Comparison of ENCODE assay signal across 26 cellular contexts in genomic region chr6:135996668-135997067, GRCh38.
"Had no signal": no experiment of that assay in that cellular context is flagged by ENCODE, and none has a peak within 500 bp of the region (broad histone marks: within the 10 kb centered on the region; RNA-seq: fewer than 3 reads in every experiment).

No MANE protein-coding gene starts in this region.

- ATAC-seq: activated CD4-positive, CD25-positive, alpha-beta regulatory T cell treated with anti-CD3 and anti-CD28 coated beads, Interleukin-2, amount 50 U/mL, for 24 hours; activated CD8-positive, alpha-beta T cell treated with anti-CD3 and anti-CD28 coated beads for 36 hours; activated T-cell treated with anti-CD3 and anti-CD28 coated beads, Interleukin-2, amount 50 U/mL, for 72 hours; K562; T-helper 17 cell had no signal

- H3K36me3 ChIP-seq: adrenal gland, breast epithelium, Peyer's patch, SJSA1 had no signal

- H3K27ac ChIP-seq: adrenal gland, breast epithelium, Peyer's patch, SJSA1 had no signal

- H3K9me3 ChIP-seq: adrenal gland, Peyer's patch had no signal

- DNase-seq: activated CD4-positive, alpha-beta T cell treated with anti-CD3 and anti-CD28 coated beads for 4 hours; activated CD8-positive, alpha-beta memory T cell treated with anti-CD3 and anti-CD28 coated beads, Interleukin-2, amount 50 U/mL, for 4 hours; activated CD8-positive, alpha-beta T cell treated with anti-CD3 and anti-CD28 coated beads for 36 hours; activated gamma-delta T cell treated with Interleukin-2 at 50 U/mL for 16 hours; activated naive CD4-positive, alpha-beta T cell treated with anti-CD3 and anti-CD28 coated beads, Interleukin-2, amount 10 ng/mL, durations not matched to agents 7 days and 5 days; activated naive CD8-positive, alpha-beta T cell treated with anti-CD3 and anti-CD28 coated beads, Interleukin-2, amount 10 ng/mL, durations not matched to agents 7 days and 5 days; activated T-cell treated with anti-CD3 and anti-CD28 coated beads, Interleukin-2, amount 50 U/mL, for 72 hours; adrenal gland; anterior cingulate cortex; caudate nucleus; MM.1S; NCI-H1105; NCI-H1436; NCI-H1694 treated with DMSO at 0.1 percent for 48 hours; NCI-H2029 treated with DMSO at 0.1 percent for 48 hours; NCI-H345; NCI-H510A treated with DMSO at 0.1 percent for 48 hours; NCI-H69; Peyer's patch; SHP77; T-helper 17 cell; T-helper 9 cell had no signal

- H3K4me1 ChIP-seq: breast epithelium, Peyer's patch had no signal

- H3K27me3 ChIP-seq: adrenal gland, breast epithelium, Peyer's patch, SJSA1 had no signal

- H3K4me3 ChIP-seq: adrenal gland, breast epithelium, K562, Peyer's patch, SJSA1 had no signal
